In genomic region chr11:113634940-113635575, GRCh38 we compare ENCODE assay signal across 1 cellular context.
TF ChIP-seq lines count a peak whose summit lies in the region.

No MANE protein-coding gene starts in this region.

TF ChIP-seq in K562, 482 proteins besides CTCF, POLR2A, EP300 and RAD21 (continued from another document and continues in another):
- TF ChIP-seq AFF1 (IDR thresholded peaks at IDR 0.05; ENCODE audit: low read depth in 1 of 2, partially characterized antibody in 2 of 2) = peak in 1 of 2 experiments; percentile 40
- TF ChIP-seq CBFA2T2 (conservative IDR thresholded peaks at IDR 0.05) = peak; percentile 87
- TF ChIP-seq SIX5 (IDR thresholded peaks at IDR 0.05; ENCODE audit: borderline replicate concordance in 1 of 2, insufficient read depth in 1 of 2, low read depth in 1 of 2, low read length in 2 of 2) = no peak
- no peak for TF ChIP-seq AFF4 (CRISPR knock-in tag; IDR thresholded peaks at IDR 0.05)
- TF ChIP-seq SMAD3 (CRISPR knock-in tag; conservative IDR thresholded peaks at IDR 0.05) = no peak
- peak; percentile 68 for TF ChIP-seq MEF2D (tag; conservative IDR thresholded peaks at IDR 0.05; ENCODE audit: low read depth)
- TF ChIP-seq CC2D1A (IDR thresholded peaks at IDR 0.05) = no peak
- TF ChIP-seq NR2C1 (IDR thresholded peaks at IDR 0.05) = no peak
- 0 out of 2 replicates have a peak, but pooled peaks have one; percentile 24 for TF ChIP-seq NR2C1 (tag; IDR thresholded peaks at IDR 0.05)
- TF ChIP-seq PHB2 (IDR thresholded peaks at IDR 0.05; ENCODE audit: low read depth) = 0 out of 2 replicates have a peak, but pooled peaks have one; percentile 19
- peak; percentile 91 for TF ChIP-seq MAFG (tag; conservative IDR thresholded peaks at IDR 0.05)
- peak; percentile 41; the same call in 1 of the 2 replicates for TF ChIP-seq PML (IDR thresholded peaks at IDR 0.05; ENCODE audit: low read length)
- TF ChIP-seq, protein P1, sequence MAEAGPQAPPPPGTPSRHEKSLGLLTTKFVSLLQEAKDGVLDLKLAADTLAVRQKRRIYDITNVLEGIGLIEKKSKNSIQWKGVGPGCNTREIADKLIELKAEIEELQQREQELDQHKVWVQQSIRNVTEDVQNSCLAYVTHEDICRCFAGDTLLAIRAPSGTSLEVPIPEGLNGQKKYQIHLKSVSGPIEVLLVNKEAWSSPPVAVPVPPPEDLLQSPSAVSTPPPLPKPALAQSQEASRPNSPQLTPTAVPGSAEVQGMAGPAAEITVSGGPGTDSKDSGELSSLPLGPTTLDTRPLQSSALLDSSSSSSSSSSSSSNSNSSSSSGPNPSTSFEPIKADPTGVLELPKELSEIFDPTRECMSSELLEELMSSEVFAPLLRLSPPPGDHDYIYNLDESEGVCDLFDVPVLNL (CRISPR knock-in tag; IDR thresholded peaks at IDR 0.05; ENCODE audit: low read depth) = no peak
- peak in 1 of 2 experiments; percentile 77; a peak in 1 of 4 replicates for TF ChIP-seq ARNT (IDR thresholded peaks at IDR 0.05)
- no peak for TF ChIP-seq DIDO1 (tag; IDR thresholded peaks at IDR 0.05; ENCODE audit: low read depth)
- 0 out of 2 replicates have a peak, but pooled peaks have one; percentile 23 for TF ChIP-seq GATAD2A (IDR thresholded peaks at IDR 0.05)
- TF ChIP-seq, protein P2, sequence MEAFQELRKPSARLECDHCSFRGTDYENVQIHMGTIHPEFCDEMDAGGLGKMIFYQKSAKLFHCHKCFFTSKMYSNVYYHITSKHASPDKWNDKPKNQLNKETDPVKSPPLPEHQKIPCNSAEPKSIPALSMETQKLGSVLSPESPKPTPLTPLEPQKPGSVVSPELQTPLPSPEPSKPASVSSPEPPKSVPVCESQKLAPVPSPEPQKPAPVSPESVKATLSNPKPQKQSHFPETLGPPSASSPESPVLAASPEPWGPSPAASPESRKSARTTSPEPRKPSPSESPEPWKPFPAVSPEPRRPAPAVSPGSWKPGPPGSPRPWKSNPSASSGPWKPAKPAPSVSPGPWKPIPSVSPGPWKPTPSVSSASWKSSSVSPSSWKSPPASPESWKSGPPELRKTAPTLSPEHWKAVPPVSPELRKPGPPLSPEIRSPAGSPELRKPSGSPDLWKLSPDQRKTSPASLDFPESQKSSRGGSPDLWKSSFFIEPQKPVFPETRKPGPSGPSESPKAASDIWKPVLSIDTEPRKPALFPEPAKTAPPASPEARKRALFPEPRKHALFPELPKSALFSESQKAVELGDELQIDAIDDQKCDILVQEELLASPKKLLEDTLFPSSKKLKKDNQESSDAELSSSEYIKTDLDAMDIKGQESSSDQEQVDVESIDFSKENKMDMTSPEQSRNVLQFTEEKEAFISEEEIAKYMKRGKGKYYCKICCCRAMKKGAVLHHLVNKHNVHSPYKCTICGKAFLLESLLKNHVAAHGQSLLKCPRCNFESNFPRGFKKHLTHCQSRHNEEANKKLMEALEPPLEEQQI (IDR thresholded peaks at IDR 0.05) = peak; percentile 57
- peak; percentile 68; the same call in 1 of the 2 replicates for TF ChIP-seq MAFK (IDR thresholded peaks at IDR 0.05; ENCODE audit: low read length)
- TF ChIP-seq CXXC5 (CRISPR knock-in tag; IDR thresholded peaks at IDR 0.05) = peak; percentile 33; the same call in 1 of the 2 replicates
- TF ChIP-seq ZNF511 (CRISPR knock-in tag; IDR thresholded peaks at IDR 0.05) = no peak
- no peak for TF ChIP-seq ATF1 (CRISPR knock-in tag; IDR thresholded peaks at IDR 0.05)
- 0 out of 2 replicates have a peak, but pooled peaks have one; percentile 26 for TF ChIP-seq ATF1 (tag; IDR thresholded peaks at IDR 0.05)
- no peak for TF ChIP-seq BRCA1 (IDR thresholded peaks at IDR 0.05)
- TF ChIP-seq BRCA1 (CRISPR knock-in tag; IDR thresholded peaks at IDR 0.05) = no peak
- TF ChIP-seq ZNF764 (CRISPR knock-in tag; IDR thresholded peaks at IDR 0.05; ENCODE audit: low read depth) = no peak
- no peak for TF ChIP-seq MECOM (CRISPR knock-in tag; IDR thresholded peaks at IDR 0.05)
- TF ChIP-seq TCF3 (CRISPR knock-in tag; IDR thresholded peaks at IDR 0.05) = peak; percentile 90
- no peak for TF ChIP-seq ZNF57 (CRISPR knock-in tag; IDR thresholded peaks at IDR 0.05)
- TF ChIP-seq TAL1 (IDR thresholded peaks at IDR 0.05) = peak; percentile 92
- no peak for TF ChIP-seq ZNF197 (CRISPR knock-in tag; IDR thresholded peaks at IDR 0.05; ENCODE audit: low read depth)
- TF ChIP-seq HDAC3 (IDR thresholded peaks at IDR 0.05; ENCODE audit: borderline replicate concordance, partially characterized antibody) = peak; percentile 52
- peak; percentile 93 for TF ChIP-seq C11orf30 (IDR thresholded peaks at IDR 0.05; ENCODE audit: low read depth)
- TF ChIP-seq EHMT2 (IDR thresholded peaks at IDR 0.05) = 0 out of 2 replicates have a peak, but pooled peaks have one; percentile 32
- TF ChIP-seq, protein P3, sequence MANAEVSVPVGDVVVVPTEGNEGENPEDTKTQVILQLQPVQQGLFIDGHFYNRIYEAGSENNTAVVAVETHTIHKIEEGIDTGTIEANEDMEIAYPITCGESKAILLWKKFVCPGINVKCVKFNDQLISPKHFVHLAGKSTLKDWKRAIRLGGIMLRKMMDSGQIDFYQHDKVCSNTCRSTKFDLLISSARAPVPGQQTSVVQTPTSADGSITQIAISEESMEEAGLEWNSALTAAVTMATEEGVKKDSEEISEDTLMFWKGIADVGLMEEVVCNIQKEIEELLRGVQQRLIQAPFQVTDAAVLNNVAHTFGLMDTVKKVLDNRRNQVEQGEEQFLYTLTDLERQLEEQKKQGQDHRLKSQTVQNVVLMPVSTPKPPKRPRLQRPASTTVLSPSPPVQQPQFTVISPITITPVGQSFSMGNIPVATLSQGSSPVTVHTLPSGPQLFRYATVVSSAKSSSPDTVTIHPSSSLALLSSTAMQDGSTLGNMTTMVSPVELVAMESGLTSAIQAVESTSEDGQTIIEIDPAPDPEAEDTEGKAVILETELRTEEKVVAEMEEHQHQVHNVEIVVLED (CRISPR knock-in tag; IDR thresholded peaks at IDR 0.05) = no peak
- TF ChIP-seq NFATC3 (IDR thresholded peaks at IDR 0.05) = peak; percentile 70; the same call in 1 of the 2 replicates
- peak in 1 of 2 experiments; percentile 71; a peak in 2 of 4 replicates for TF ChIP-seq HDAC1 (IDR thresholded peaks at IDR 0.05)
- TF ChIP-seq E2F6 (IDR thresholded peaks at IDR 0.05; ENCODE audit: borderline replicate concordance in 1 of 2, extremely low read depth in 1 of 2, insufficient read depth in 1 of 2, insufficient read length in 1 of 2, low read depth in 1 of 2, low read length in 1 of 2, poor library complexity in 1 of 2, severe bottlenecking in 1 of 2) = no peak
- TF ChIP-seq TEAD4 (IDR thresholded peaks at IDR 0.05; ENCODE audit: low read length) = peak; percentile 85
- no peak for TF ChIP-seq TEAD4 (CRISPR knock-in tag; IDR thresholded peaks at IDR 0.05; ENCODE audit: borderline replicate concordance)
- peak; percentile 77; the same call in 1 of the 2 replicates for TF ChIP-seq DMBX1 (CRISPR knock-in tag; IDR thresholded peaks at IDR 0.05; ENCODE audit: borderline replicate concordance)
- no peak for TF ChIP-seq PTBP1 (IDR thresholded peaks at IDR 0.05; ENCODE audit: low read depth, low read length)
- TF ChIP-seq NFE2 (IDR thresholded peaks at IDR 0.05; ENCODE audit: low read depth) = peak; percentile 91
- TF ChIP-seq, protein P4, sequence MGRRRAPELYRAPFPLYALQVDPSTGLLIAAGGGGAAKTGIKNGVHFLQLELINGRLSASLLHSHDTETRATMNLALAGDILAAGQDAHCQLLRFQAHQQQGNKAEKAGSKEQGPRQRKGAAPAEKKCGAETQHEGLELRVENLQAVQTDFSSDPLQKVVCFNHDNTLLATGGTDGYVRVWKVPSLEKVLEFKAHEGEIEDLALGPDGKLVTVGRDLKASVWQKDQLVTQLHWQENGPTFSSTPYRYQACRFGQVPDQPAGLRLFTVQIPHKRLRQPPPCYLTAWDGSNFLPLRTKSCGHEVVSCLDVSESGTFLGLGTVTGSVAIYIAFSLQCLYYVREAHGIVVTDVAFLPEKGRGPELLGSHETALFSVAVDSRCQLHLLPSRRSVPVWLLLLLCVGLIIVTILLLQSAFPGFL (CRISPR knock-in tag; IDR thresholded peaks at IDR 0.05) = no peak
- TF ChIP-seq JUNB (CRISPR knock-in tag; conservative IDR thresholded peaks at IDR 0.05) = no peak
- TF ChIP-seq NCOR1 (IDR thresholded peaks at IDR 0.05) = peak; percentile 83
- TF ChIP-seq KAT8 (IDR thresholded peaks at IDR 0.05; ENCODE audit: low read depth) = no peak
- peak; percentile 54; the same call in 1 of the 2 replicates for TF ChIP-seq NCOA1 (IDR thresholded peaks at IDR 0.05; ENCODE audit: low read depth)
- TF ChIP-seq ZEB2 (IDR thresholded peaks at IDR 0.05) = peak; percentile 85
- TF ChIP-seq CEBPG (CRISPR knock-in tag; IDR thresholded peaks at IDR 0.05) = no peak
- TF ChIP-seq CEBPG (tag; conservative IDR thresholded peaks at IDR 0.05 in 1 of 2, IDR thresholded peaks at IDR 0.05 in 1 of 2) = peak in 1 of 2 experiments; percentile 23; a peak in 2 of 4 replicates
- no peak for TF ChIP-seq ZNF124 (CRISPR knock-in tag; IDR thresholded peaks at IDR 0.05)
- no peak for TF ChIP-seq CGGBP1 (CRISPR knock-in tag; IDR thresholded peaks at IDR 0.05)
- peak; percentile 95 for TF ChIP-seq SOX6 (IDR thresholded peaks at IDR 0.05)
- TF ChIP-seq TEAD1 (CRISPR knock-in tag; IDR thresholded peaks at IDR 0.05) = peak in 1 of 2 experiments; percentile 43; a peak in 1 of 4 replicates
